Comparison of ENCODE assay signal across 9 cellular contexts in genomic region chr2:10909050-10909995, GRCh38. TPM values are rescaled to one million over a fixed set of nuclear protein-coding genes. Genes with fewer than 3 reads are reported as not detected.
DNase-seq lines count a peak whose midpoint lies in the region; ATAC-seq and TF ChIP-seq lines count a peak whose summit lies in the region.
"Had no signal": no experiment of that assay in that cellular context is flagged by ENCODE, and none has a peak within 500 bp of the region (broad histone marks: within the 10 kb centered on the region; RNA-seq: fewer than 3 reads in every experiment).

No MANE protein-coding gene starts in this region.

- peak; percentile 30 for TF ChIP-seq CTCF in GM13977 (IDR thresholded peaks at IDR 0.05; ENCODE audit: extremely low read depth, insufficient read depth, missing control alignments)

- DNase-seq in CMK (ENCODE audit: low read depth) (peak; percentile 12), GM13977 (ENCODE audit: low spot score) (no peak), SK-MEL-5 (ENCODE audit: low read depth, low spot score) (peak; percentile 55), iPS-NIHi11 (ENCODE audit: low spot score) (peak; percentile 78), COLO829 (ENCODE audit: low spot score) (no peak)
- DNase-seq in activated naive CD4-positive, alpha-beta T cell treated with anti-CD3 and anti-CD28 coated beads, Interleukin-2, amount 50 U/mL, for 16 hours, result no peak
- DNase-seq: activated CD8-positive, alpha-beta memory T cell treated with anti-CD3 and anti-CD28 coated beads, Interleukin-2, amount 50 U/mL, for 48 hours had no signal

- in situ Hi-C loops in GM13977 (cut with MboI; ENCODE audit: low pct_unique_long_range_greater_than_20kb, low sequenced_read_pairs, unreplicated experiment) (no loop called here), SK-MEL-5 (cut with HindIII; ENCODE audit: low pct_unique_long_range_greater_than_20kb, low sequenced_read_pairs) (no loop called here)

- no peak for ATAC-seq in GM21360 (IDR thresholded peaks at IDR 0.05; ENCODE audit: unreplicated experiment)
- ATAC-seq in HG02870 (IDR thresholded peaks at IDR 0.05; ENCODE audit: unreplicated experiment), result no peak

RNA-seq across cellular contexts. Expression of gene KCNF1, which starts 2.4 kb away (rescaled TPM):
- total RNA-seq in SK-MEL-5 (2014; rRNA removed; shearing (Covaris generic)), result 0.05 TPM in 1 of 2 replicates, not detected in the other
- polyA plus RNA-seq in SK-MEL-5 (2015; cell fraction: cytosol; rRNA removed), result 0.43 TPM in 1 of 2 replicates, not detected in the other
- polyA plus RNA-seq in SK-MEL-5 (2015; cell fraction: nucleus; rRNA removed), result not detected in 2 replicates

Comparison
In these comparisons a context has a peak if more than half of its experiments do, and no peak if none do; other contexts are left out.
1. DNase-seq: peak in CMK (single experiment), SK-MEL-5 (single experiment) and iPS-NIHi11 (single experiment); none in GM13977 (single experiment), COLO829 (single experiment) and activated naive CD4-positive, alpha-beta T cell treated with anti-CD3 and anti-CD28 coated beads, Interleukin-2, amount 50 U/mL, for 16 hours (single experiment).